ENCODE assay signal across 1 cellular context in genomic region chr2:36677995-36678605, GRCh38.
TF ChIP-seq lines count a peak whose summit lies in the region.

No MANE protein-coding gene starts in this region.

TF ChIP-seq in K562, 482 proteins besides CTCF, POLR2A, EP300 and RAD21 (continued from another document):
- TF ChIP-seq MGA (IDR thresholded peaks at IDR 0.05) (no peak), SPI1 (IDR thresholded peaks at IDR 0.05; ENCODE audit: borderline replicate concordance, low read depth, low read length) (peak; percentile 58; the same call in 1 of the 2 replicates), ZNF830 (CRISPR knock-in tag; IDR thresholded peaks at IDR 0.05) (no peak)
